9 cellular contexts compared by ENCODE assay signal in the genomic region with DNA sequence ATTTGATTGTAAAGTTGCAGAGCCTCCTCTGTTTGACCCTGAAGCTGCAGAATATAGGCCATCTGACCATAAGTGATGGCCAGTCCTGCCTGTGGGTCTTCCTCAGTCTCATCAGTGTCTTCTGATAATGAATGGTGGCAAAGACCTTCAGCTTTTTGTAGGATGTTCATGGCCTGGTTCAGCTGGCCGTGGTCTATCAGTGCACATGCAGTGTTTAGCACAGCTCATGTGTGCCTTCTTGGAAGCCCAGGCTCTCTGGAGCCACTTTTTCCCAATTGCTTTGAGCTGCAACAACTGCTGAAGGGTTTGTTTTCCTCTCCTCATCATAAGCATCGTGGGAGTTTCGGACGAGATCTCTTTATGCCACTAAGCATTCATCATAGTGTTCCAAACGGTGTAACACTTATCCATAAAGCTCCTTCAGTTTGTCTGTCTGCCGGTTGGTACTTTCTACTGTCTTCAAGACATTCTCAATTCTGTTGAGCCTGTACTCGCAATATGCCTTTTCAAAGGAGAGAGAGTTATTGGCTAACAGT.
DNase-seq lines count a peak whose midpoint lies in the region; ATAC-seq and TF ChIP-seq lines count a peak whose summit lies in the region.
"Had no signal": no experiment of that assay in that cellular context is flagged by ENCODE, and none has a peak within 500 bp of the region (broad histone marks: within the 10 kb centered on the region; RNA-seq: fewer than 3 reads in every experiment).

No MANE protein-coding gene starts in this region.

- 57 to 62% methylated on average over 7 of the region's 7 CpGs for WGBS in upper lobe of left lung, 2 donors

- TF ChIP-seq CTCF in right atrium auricular region (IDR thresholded peaks at IDR 0.05) (no peak), colonic mucosa (IDR thresholded peaks at IDR 0.05) (no peak), upper lobe of left lung (IDR thresholded peaks at IDR 0.05) (no peak)

- intact Hi-C loops in Right ventricle myocardium superior (cut with DNase I) = no loop called here
- intact Hi-C loops in colonic mucosa (cut with DNase I) = no loop called here

- DNase-seq in Right ventricle myocardium superior (no peak), right atrium auricular region (ENCODE audit: low spot score) (no peak), colonic mucosa (no peak), upper lobe of left lung (no peak), T1000 (lab: John Stamatoyannopoulos, UW) (no peak), dedifferentiated amniotic fluid mesenchymal stem cell (ENCODE audit: extremely low spot score) (no peak)

- H3K4me3 ChIP-seq in right atrium auricular region = no peak overlapping the region
- H3K4me3 ChIP-seq in colonic mucosa = no peak overlapping the region
- H3K4me3 ChIP-seq in upper lobe of left lung = no peak overlapping the region

- no peak overlapping the region for H3K27ac ChIP-seq in right atrium auricular region
- peak overlapping the region; percentile 0 for H3K27ac ChIP-seq in colonic mucosa
- H3K27ac ChIP-seq in upper lobe of left lung = peak overlapping the region in 3 of 4 donors; percentile 45 to 67 (median 56)
- H3K27ac ChIP-seq: HL-60 had no signal

- no peak overlapping the region for H3K9ac ChIP-seq in colonic mucosa (ENCODE audit: low read depth in 2 of 2, low read length in 2 of 2)

- TF ChIP-seq POLR2A in upper lobe of left lung (IDR thresholded peaks at IDR 0.05) = no peak

- H3K9me3 ChIP-seq in right atrium auricular region (no peaks in the 10 kb centered on the region), colonic mucosa (no peaks in the 10 kb centered on the region), upper lobe of left lung (no peaks in the 10 kb centered on the region)

- H3K27me3 ChIP-seq in right atrium auricular region (no peaks in the 10 kb centered on the region), colonic mucosa (no peaks in the 10 kb centered on the region), upper lobe of left lung (no peaks in the 10 kb centered on the region)

- TF ChIP-seq EP300 in upper lobe of left lung (IDR thresholded peaks at IDR 0.05) = no peak

- ATAC-seq in Right ventricle myocardium superior (ENCODE audit: poor library complexity) (peak; percentile 12), HG03175 (IDR thresholded peaks at IDR 0.05; ENCODE audit: unreplicated experiment) (peak; percentile 11), upper lobe of left lung (ENCODE audit: low FRiP score in 2 of 2) (peak in 1 of 2 donors; percentile 23), GM18520 (IDR thresholded peaks at IDR 0.05; ENCODE audit: unreplicated experiment) (no peak)

- H3K4me1 ChIP-seq in right atrium auricular region (no peaks in the 10 kb centered on the region), colonic mucosa (no peaks in the 10 kb centered on the region), upper lobe of left lung (peaks cover 12 to 15% (median 13%) of the 10 kb centered on the region in 4 donors)

- H3K36me3 ChIP-seq in right atrium auricular region (no peaks in the 10 kb centered on the region), colonic mucosa (no peaks in the 10 kb centered on the region), upper lobe of left lung (no peaks in the 10 kb centered on the region)

Comparison
In these comparisons a context has a peak if more than half of its experiments do, and no peak if none do; other contexts are left out.
1. H3K27ac ChIP-seq: peak in colonic mucosa (single experiment) and upper lobe of left lung (3 of 4); none in right atrium auricular region (0 of 2).